8 cellular contexts compared by ENCODE assay signal in the genomic region with DNA sequence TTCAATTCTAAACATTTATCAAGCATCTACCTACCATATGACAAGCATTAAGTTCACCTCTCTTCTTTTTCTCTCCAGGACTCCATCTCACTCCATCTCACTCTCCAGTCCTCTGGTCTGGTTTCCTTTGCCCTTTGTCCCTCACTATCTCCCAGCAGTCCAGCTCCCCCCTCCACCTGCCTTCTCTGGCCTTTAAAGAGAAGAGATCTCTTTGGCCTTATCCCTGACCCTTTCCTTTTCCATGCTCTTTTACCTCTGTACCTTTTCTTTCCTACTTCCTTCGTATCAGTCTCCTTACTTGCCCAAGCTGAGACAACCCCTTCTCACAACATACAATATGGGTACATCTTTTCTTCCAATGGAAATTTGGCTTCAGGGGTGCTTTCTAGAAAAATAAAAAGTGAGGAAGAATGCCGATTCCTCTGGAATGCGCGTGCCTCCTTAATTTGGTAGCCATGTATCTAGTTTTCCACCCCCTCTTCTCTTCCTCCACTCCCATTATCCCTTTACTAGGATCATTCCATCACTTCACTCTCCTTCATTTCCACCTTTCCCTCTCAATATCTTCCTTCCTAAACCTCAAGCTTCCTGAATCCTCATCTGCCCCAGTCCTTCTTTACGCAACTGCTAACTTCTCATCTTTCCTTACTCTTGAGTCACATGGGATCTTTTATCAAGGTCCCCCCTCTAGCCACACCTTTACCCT.
DNase-seq lines count a peak whose midpoint lies in the region; ATAC-seq and TF ChIP-seq lines count a peak whose summit lies in the region.

No MANE protein-coding gene starts in this region.

- peak overlapping the region; percentile 96 for H3K9ac ChIP-seq in ES-I3 (ENCODE audit: low read depth, low read length)
- H3K9ac ChIP-seq in duodenal mucosa (ENCODE audit: low read depth in 1 of 2, low read length in 2 of 2): peak overlapping the region; percentile 80 to 84

- H3K4me3 Mint-ChIP-seq in nephron: peak overlapping the region; percentile 87 to 96 (median 89)

- H3K4me1 Mint-ChIP-seq in nephron: peaks cover 47% of the 10 kb centered on the region

- no peak for ATAC-seq in HG03280 (IDR thresholded peaks at IDR 0.05; ENCODE audit: unreplicated experiment)

- DNase-seq in NCI-H748 (lab: John Stamatoyannopoulos, UW; ENCODE audit: unreplicated experiment) (peak; percentile 43), SHP77 (lab: John Stamatoyannopoulos, UW) (no peak), NCI-H2107 treated with DMSO at 0.1 percent for 48 hours (lab: John Stamatoyannopoulos, UW; ENCODE audit: unreplicated experiment) (no peak)
- DNase-seq in stimulated activated CD8-positive, alpha-beta memory T cell treated with anti-CD3 and anti-CD28 coated beads, Interleukin-4, amount 100 ng/mL, for 48 hours: no peak

- no peaks in the 10 kb centered on the region for H3K27me3 ChIP-seq in duodenal mucosa (ENCODE audit: control insufficient read depth in 1 of 2, insufficient read depth in 2 of 2, low read length in 2 of 2)

- TF ChIP-seq CTCF in nephron (IDR thresholded peaks at IDR 0.05; ENCODE audit: unreplicated experiment in 3 of 3): no peak

- H3K4me3 ChIP-seq in duodenal mucosa (ENCODE audit: low read depth in 1 of 2, low read length in 2 of 2): peak overlapping the region; percentile 78 to 85

- H3K27ac Mint-ChIP-seq in nephron: peak overlapping the region; percentile 98 to 100 (median 99)

- H3K4me1 ChIP-seq in ES-I3 (ENCODE audit: insufficient read depth, low read length): peaks cover 19% of the 10 kb centered on the region
- peaks cover 51 to 55% of the 10 kb centered on the region in 2 donors for H3K4me1 ChIP-seq in duodenal mucosa (ENCODE audit: control insufficient read depth in 1 of 2, insufficient read depth in 2 of 2, low read length in 2 of 2)

- H3K9me3 ChIP-seq in ES-I3 (ENCODE audit: control insufficient read depth, insufficient read depth, low read length) (no peaks in the 10 kb centered on the region), duodenal mucosa (ENCODE audit: control insufficient read depth in 1 of 2, low read length in 2 of 2) (no peaks in the 10 kb centered on the region)

- peaks cover 23% of the 10 kb centered on the region for H3K36me3 Mint-ChIP-seq in nephron (ENCODE audit: low read depth)

- H3K9me3 Mint-ChIP-seq in nephron: no peaks in the 10 kb centered on the region

- H3K27me3 Mint-ChIP-seq in nephron (ENCODE audit: low read depth): no peaks in the 10 kb centered on the region

- peak overlapping the region; percentile 94 for H3K27ac ChIP-seq in duodenal mucosa (ENCODE audit: low read depth, low read length)

- H3K36me3 ChIP-seq in ES-I3 (ENCODE audit: insufficient read depth, low read length) (peaks cover 6% of the 10 kb centered on the region; the same call in 1 of the 2 replicates), duodenal mucosa (ENCODE audit: control insufficient read depth in 1 of 2, insufficient read depth in 2 of 2, low read length in 2 of 2) (peaks cover 8 to 13% of the 10 kb centered on the region in 2 donors)
